ENCODE assay signal across 10 cellular contexts in the genomic region with DNA sequence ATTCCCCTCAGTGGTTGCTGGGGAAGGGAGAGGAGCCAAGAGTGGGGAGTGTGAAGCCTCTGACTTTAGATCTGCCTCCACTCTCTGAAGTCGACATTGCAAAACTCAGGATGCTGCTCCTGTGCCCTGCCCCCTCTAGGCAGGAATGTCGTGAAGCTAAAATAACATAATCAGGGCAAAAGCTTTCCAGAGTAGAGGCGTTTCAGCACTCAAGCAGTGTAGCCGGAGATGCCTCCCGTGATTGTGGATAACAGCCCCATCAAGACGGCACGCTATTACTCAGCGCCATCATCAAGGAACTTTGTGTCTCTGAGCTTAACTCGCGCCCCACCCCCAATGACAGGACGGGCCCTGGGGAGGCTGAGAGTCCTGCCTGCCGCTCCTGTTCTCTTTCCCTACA.
A peak's percentile ranks its signal among the peaks of the same experiment; 100 is the strongest.
DNase-seq lines count a peak whose midpoint lies in the region; ATAC-seq, FAIRE-seq and TF ChIP-seq lines count a peak whose summit lies in the region.
"Had no signal": no experiment of that assay in that cellular context is flagged by ENCODE, and none has a peak within 500 bp of the region (broad histone marks: within the 10 kb centered on the region; RNA-seq: fewer than 3 reads in every experiment).

No MANE protein-coding gene starts in this region.

- H3K36me3 Mint-ChIP-seq in osteocyte (ENCODE audit: unreplicated experiment), result no peaks in the 10 kb centered on the region

- no peak for FAIRE-seq in GM12892 (lab: Jason Lieb, UNC)

- peaks cover 7% of the 10 kb centered on the region for H3K4me1 ChIP-seq in RWPE2 (ENCODE audit: insufficient read depth, poor library complexity, severe bottlenecking)

- TF ChIP-seq CTCF in RWPE2 (IDR thresholded peaks at IDR 0.05; ENCODE audit: poor library complexity, severe bottlenecking) (peak; percentile 24), fibroblast of the aortic adventitia (IDR thresholded peaks at IDR 0.05; ENCODE audit: insufficient read depth, low read length) (peak; percentile 26), osteocyte (IDR thresholded peaks at IDR 0.05) (peak; percentile 25)

- no peak overlapping the region for H3K27ac ChIP-seq in RWPE2 (ENCODE audit: poor library complexity, severe bottlenecking)

- no peaks in the 10 kb centered on the region for H3K9me3 ChIP-seq in RWPE2 (ENCODE audit: severe bottlenecking)

- H3K27ac Mint-ChIP-seq in osteocyte (ENCODE audit: unreplicated experiment), result no peak overlapping the region

- TF ChIP-seq POLR2A in GM12892 (IDR thresholded peaks at IDR 0.05; ENCODE audit: low read depth, low read length), result no peak

- DNase-seq in NCI-H82 (lab: John Stamatoyannopoulos, UW) (peak; percentile 41), NCI-H82 treated with DMSO at 0.1 percent for 48 hours (lab: John Stamatoyannopoulos, UW; ENCODE audit: unreplicated experiment) (no peak), RWPE2 (ENCODE audit: low spot score) (no peak), fibroblast of the aortic adventitia (ENCODE audit: low read depth) (peak; percentile 26), osteocyte (ENCODE audit: extremely low spot score, unreplicated experiment) (no peak), DMS153 (lab: John Stamatoyannopoulos, UW) (no peak), SW 1271 (lab: John Stamatoyannopoulos, UW) (no peak), GM12892 (ENCODE audit: insufficient read length) (no peak)
- DNase-seq: activated effector memory CD4-positive, alpha-beta T cell treated with anti-CD3 and anti-CD28 coated beads, Interleukin-2, amount 50 U/mL, for 16 hours; NCI-H187 treated with DMSO at 0.1 percent for 48 hours had no signal

- H3K27me3 ChIP-seq in RWPE2 (ENCODE audit: insufficient read depth, poor library complexity, severe bottlenecking), result no peaks in the 10 kb centered on the region

- no peaks in the 10 kb centered on the region for H3K9me3 Mint-ChIP-seq in osteocyte (ENCODE audit: unreplicated experiment)

- peak; percentile 66 for ATAC-seq in RWPE2 (ENCODE audit: low read depth)

- H3K4me3 ChIP-seq in RWPE2 (ENCODE audit: severe bottlenecking) (no peak overlapping the region), fibroblast of the aortic adventitia (ENCODE audit: low read depth, low read length) (no peak overlapping the region)

- H3K27me3 Mint-ChIP-seq in osteocyte (ENCODE audit: unreplicated experiment), result peaks cover 2% of the 10 kb centered on the region

- H3K4me1 Mint-ChIP-seq in osteocyte (ENCODE audit: unreplicated experiment), result no peaks in the 10 kb centered on the region

- H3K4me3 Mint-ChIP-seq in osteocyte (ENCODE audit: unreplicated experiment), result no peak overlapping the region

- H3K36me3 ChIP-seq in RWPE2 (ENCODE audit: low read depth), result no peaks in the 10 kb centered on the region

Comparison
In these comparisons a context has a peak if more than half of its experiments do, and no peak if none do; other contexts are left out.
1. DNase-seq: peak in NCI-H82 (single experiment) and fibroblast of the aortic adventitia (single experiment); none in NCI-H82 treated with DMSO at 0.1 percent for 48 hours (single experiment), RWPE2 (single experiment), osteocyte (single experiment), DMS153 (single experiment), SW 1271 (0 of 2) and GM12892 (single experiment).
2. Peak in every context shown above with its lines, with median percentiles within 50 percentile points of each other: CTCF ChIP-seq.